ENCODE assay signal across 8 cellular contexts in the genomic region with DNA sequence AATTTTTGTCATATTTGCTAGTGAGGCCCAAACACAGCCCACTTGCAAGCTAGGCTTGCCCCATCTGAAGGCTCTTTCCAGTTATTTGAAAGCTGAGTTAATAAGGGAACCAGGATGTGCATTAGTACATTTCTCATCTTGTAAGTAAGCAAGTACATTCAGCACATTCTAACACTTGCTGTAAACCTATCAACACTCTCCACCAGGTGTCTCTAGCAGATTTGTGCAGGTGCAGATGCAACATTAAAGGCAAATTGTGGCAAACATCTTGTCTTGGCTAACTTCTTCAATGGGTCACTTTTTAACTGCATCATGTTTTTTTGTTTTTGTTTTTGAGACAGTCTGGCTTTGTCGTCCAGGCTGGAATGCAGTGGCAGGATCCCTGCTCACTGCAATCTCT. TPM values are rescaled to one million over a fixed set of nuclear protein-coding genes. Genes with fewer than 3 reads are reported as not detected.
DNase-seq lines count a peak whose midpoint lies in the region; ATAC-seq and TF ChIP-seq lines count a peak whose summit lies in the region.

No MANE protein-coding gene starts in this region.

- peaks cover 0 to 6% (median 3%) of the 10 kb centered on the region in 3 donors for H3K4me1 Mint-ChIP-seq in T-cell

- no peaks in the 10 kb centered on the region for H3K36me3 ChIP-seq in HEK293 (ENCODE audit: control insufficient read depth in 2 of 2, insufficient read depth in 1 of 2, low read length in 2 of 2)

- no peak for DNase-seq in AG04450 (ENCODE audit: low read depth, low spot score)
- peak; percentile 31 for DNase-seq in GDM1 (lab: John Stamatoyannopoulos, UW)
- peak; percentile 21 for DNase-seq in NCI-H1092 (lab: John Stamatoyannopoulos, UW)
- DNase-seq in T-cell, result peak in 24 of 34 experiments; percentile 4 to 55 (median 22)
- peak; percentile 66 for DNase-seq in fibroblast of the aortic adventitia (ENCODE audit: low read depth)
- peak; percentile 88 for DNase-seq in renal cortical epithelial cell (ENCODE audit: low read depth)
- no peak for DNase-seq in GF-D8 (lab: John Stamatoyannopoulos, UW)

- H3K27ac ChIP-seq in AG04450 (ENCODE audit: low read depth, low read length), result no peak overlapping the region
- no peak overlapping the region for H3K27ac ChIP-seq in HEK293 (ENCODE audit: extremely low read depth, low read depth, low read length)

- no peaks in the 10 kb centered on the region for H3K36me3 Mint-ChIP-seq in T-cell

- ATAC-seq in T-cell (replicated peaks in 1 of 4), result peak; percentile 43 to 89 (median 78)

- no peaks in the 10 kb centered on the region for H3K27me3 Mint-ChIP-seq in T-cell

- H3K9me3 ChIP-seq in AG04450 (ENCODE audit: control insufficient read depth, insufficient read depth, low read length) (no peaks in the 10 kb centered on the region), HEK293 (ENCODE audit: control insufficient read depth, insufficient read depth, low read depth, low read length) (no peaks in the 10 kb centered on the region)

- H3K27me3 ChIP-seq in AG04450 (ENCODE audit: control insufficient read depth, insufficient read depth, low read length), result no peaks in the 10 kb centered on the region

- CTCF ChIA-PET in AG04450 (lab: Charles Lee), result interaction anchor here (0.6 to 1.0 kb wide), 3 partner anchors 36 to 129 kb away, joined by 3 to 6 read pairs (median 3); no protein-coding TSS in a partner anchor
- CTCF ChIA-PET in HEK293 (lab: Yijun Ruan, JAX), result interaction anchor here (0.6 to 3.0 kb wide), 15 partner anchors 10 to 694 kb away, joined by 3 to 10 read pairs (median 4); no protein-coding TSS in a partner anchor
- CTCF ChIA-PET in T-cell (lab: Charles Lee), result interaction anchor here (0.5 to 1.4 kb wide), 10 partner anchors 64 to 426 kb away, joined by 3 to 6 read pairs (median 3); a partner anchor contains a TSS

- H3K27ac Mint-ChIP-seq in T-cell, result no peak overlapping the region

- H3K4me1 ChIP-seq in HEK293 (ENCODE audit: control insufficient read depth, insufficient read depth, low read length), result no peaks in the 10 kb centered on the region

- TF ChIP-seq CTCF in AG04450 (IDR thresholded peaks at IDR 0.05; ENCODE audit: low read depth, low read length) (peak; percentile 42), HEK293 (tag by site-specific recombination; IDR thresholded peaks at IDR 0.05) (peak; percentile 72), fibroblast of the aortic adventitia (IDR thresholded peaks at IDR 0.05; ENCODE audit: insufficient read depth, low read length) (peak; percentile 39)

- H3K9me3 Mint-ChIP-seq in T-cell, result no peaks in the 10 kb centered on the region

- no peak overlapping the region for H3K4me3 ChIP-seq in AG04450 (ENCODE audit: low read depth, low read length)
- no peak overlapping the region for H3K4me3 ChIP-seq in HEK293 (ENCODE audit: low read depth, low read length)
- H3K4me3 ChIP-seq in fibroblast of the aortic adventitia (ENCODE audit: low read depth, low read length), result no peak overlapping the region

- POLR2A ChIA-PET in AG04450 (lab: Yijun Ruan, JAX), result no interaction called here
- POLR2A ChIA-PET in HEK293 (lab: Yijun Ruan, JAX), result no interaction called here
- POLR2A ChIA-PET in T-cell (lab: Charles Lee), result interaction anchor here in 1 of 2 donors (0.6 kb wide), 1 partner anchor 380 kb away, joined by 6 read pairs; no protein-coding TSS in a partner anchor

- H3K4me3 Mint-ChIP-seq in T-cell, result no peak overlapping the region

TF ChIP-seq in HEK293, 187 proteins besides CTCF, POLR2A, EP300 and RAD21:
- TF ChIP-seq ZNF654 (tag by site-specific recombination; IDR thresholded peaks at IDR 0.05; ENCODE audit: low read depth), result peak; percentile 56
- TF ChIP-seq ZNF2 (tag by site-specific recombination; IDR thresholded peaks at IDR 0.05), result peak; percentile 99
- no peak for TF ChIP-seq ZNF664 (tag by site-specific recombination; IDR thresholded peaks at IDR 0.05)

RNA-seq across cellular contexts. Expression of a gene that starts 25.3 kb away (rescaled TPM):
- polyA plus RNA-seq in AG04450 (2011; rRNA removed), result 12.0 and 12.9 TPM in 2 replicates
- 16.6 and 22.0 TPM in 2 replicates for polyA minus RNA-seq in AG04450 (2011; rRNA and poly(A)+ RNA removed)
- total RNA-seq in T-cell (10 to 100 TPM; 42.3 to 47.4 (median 44.4) TPM), fibroblast of the aortic adventitia (ENCODE audit: low replicate concordance) (2.2 and 8.0 TPM in 2 replicates), renal cortical epithelial cell (30.2 and 32.3 TPM in 2 replicates)

RNA-seq across cellular contexts. Expression of a gene that starts 39.5 kb away (rescaled TPM):
- 13.7 and 14.5 TPM in 2 replicates for polyA plus RNA-seq in AG04450 (2011; rRNA removed)
- 5.2 and 5.6 TPM in 2 replicates for polyA minus RNA-seq in AG04450 (2011; rRNA and poly(A)+ RNA removed)
- total RNA-seq in T-cell (1 to 10 TPM; 2.1 to 7.1 (median 2.9) TPM), fibroblast of the aortic adventitia (ENCODE audit: low replicate concordance) (9.2 and 11.8 TPM in 2 replicates), renal cortical epithelial cell (6.9 and 11.1 TPM in 2 replicates)

Comparison
In these comparisons a context has a peak if more than half of its experiments do, and no peak if none do; other contexts are left out.
1. DNase-seq: peak in GDM1 (single experiment), NCI-H1092 (single experiment), T-cell (24 of 34), fibroblast of the aortic adventitia (single experiment) and renal cortical epithelial cell (single experiment); none in AG04450 (single experiment) and GF-D8 (single experiment).
2. Peak in every context shown above with its lines, with median percentiles within 50 percentile points of each other: CTCF ChIP-seq.